In genomic region chr4:2142630-2143427, GRCh38 we compare ENCODE assay signal across 16 cellular contexts.
A peak's percentile ranks its signal among the peaks of the same experiment; 100 is the strongest.
DNase-seq lines count a peak whose midpoint lies in the region; ATAC-seq, FAIRE-seq and TF ChIP-seq lines count a peak whose summit lies in the region.
"Had no signal": no experiment of that assay in that cellular context is flagged by ENCODE, and none has a peak within 500 bp of the region (broad histone marks: within the 10 kb centered on the region; RNA-seq: fewer than 3 reads in every experiment).

No MANE protein-coding gene starts in this region.

- peak overlapping the region; percentile 13 for H3K4me3 Mint-ChIP-seq in T-helper 2 cell treated with Interferon-gamma antibody and Interleukin-4, amounts not matched to agents 5 μg/mL and 100 μg/mL, for 36 hours
- peak overlapping the region; percentile 38 for H3K4me3 Mint-ChIP-seq in activated naive CD8-positive, alpha-beta T cell treated with anti-CD3 and anti-CD28 coated beads for 36 hours
- H3K4me3 Mint-ChIP-seq: stimulated activated naive B cell treated with anti-CD40 and anti-IgM and Interleukin-4, amounts not matched to agents 10 μg/mL and 1 μg/mL and 100 μg/mL, for 72 hours had no signal

- no peak overlapping the region for H3K27ac Mint-ChIP-seq in T-helper 2 cell treated with Interferon-gamma antibody and Interleukin-4, amounts not matched to agents 5 μg/mL and 100 μg/mL, for 36 hours
- peak overlapping the region; percentile 78 for H3K27ac Mint-ChIP-seq in activated naive CD8-positive, alpha-beta T cell treated with anti-CD3 and anti-CD28 coated beads for 36 hours
- H3K27ac Mint-ChIP-seq: stimulated activated naive B cell treated with anti-CD40 and anti-IgM and Interleukin-4, amounts not matched to agents 10 μg/mL and 1 μg/mL and 100 μg/mL, for 72 hours had no signal

- no peak overlapping the region for H3K4me3 ChIP-seq in suprapubic skin
- H3K4me3 ChIP-seq: ovary had no signal

- H3K27me3 Mint-ChIP-seq in T-helper 2 cell treated with Interferon-gamma antibody and Interleukin-4, amounts not matched to agents 5 μg/mL and 100 μg/mL, for 36 hours (ENCODE audit: low read depth), result peaks cover 3% of the 10 kb centered on the region
- no peaks in the 10 kb centered on the region for H3K27me3 Mint-ChIP-seq in activated naive CD8-positive, alpha-beta T cell treated with anti-CD3 and anti-CD28 coated beads for 36 hours

- H3K9me3 ChIP-seq in suprapubic skin, result no peaks in the 10 kb centered on the region
- H3K9me3 ChIP-seq: ovary, SK-N-SH had no signal

- no peak for ATAC-seq in GM19467 (IDR thresholded peaks at IDR 0.05; ENCODE audit: unreplicated experiment)
- ATAC-seq: stimulated activated naive B cell treated with anti-CD40 and anti-IgM and Interleukin-4, amounts not matched to agents 10 μg/mL and 1 μg/mL and 100 μg/mL, for 72 hours had no signal

- no peaks in the 10 kb centered on the region for H3K4me1 ChIP-seq in suprapubic skin

- peaks cover 20% of the 10 kb centered on the region for H3K4me1 Mint-ChIP-seq in T-helper 2 cell treated with Interferon-gamma antibody and Interleukin-4, amounts not matched to agents 5 μg/mL and 100 μg/mL, for 36 hours (ENCODE audit: low read depth)
- H3K4me1 Mint-ChIP-seq in activated naive CD8-positive, alpha-beta T cell treated with anti-CD3 and anti-CD28 coated beads for 36 hours, result peaks cover 29% of the 10 kb centered on the region

- no peaks in the 10 kb centered on the region for H3K27me3 ChIP-seq in suprapubic skin
- H3K27me3 ChIP-seq: ovary had no signal

- 66% methylated on average over 7 of the region's 7 CpGs for WGBS in suprapubic skin

- no peak for TF ChIP-seq CTCF in suprapubic skin (IDR thresholded peaks at IDR 0.05)

- TF ChIP-seq POLR2A in suprapubic skin (IDR thresholded peaks at IDR 0.05), result no peak

- no peaks in the 10 kb centered on the region for H3K36me3 ChIP-seq in suprapubic skin
- H3K36me3 ChIP-seq: ovary had no signal

- FAIRE-seq in frontal cortex (lab: Jason Lieb, UNC), result peak; percentile 60

- TF ChIP-seq EP300 in suprapubic skin (IDR thresholded peaks at IDR 0.05), result no peak

- peak overlapping the region; percentile 22 for H3K27ac ChIP-seq in suprapubic skin
- H3K27ac ChIP-seq: ovary had no signal

- no peaks in the 10 kb centered on the region for H3K9me3 Mint-ChIP-seq in T-helper 2 cell treated with Interferon-gamma antibody and Interleukin-4, amounts not matched to agents 5 μg/mL and 100 μg/mL, for 36 hours
- H3K9me3 Mint-ChIP-seq in activated naive CD8-positive, alpha-beta T cell treated with anti-CD3 and anti-CD28 coated beads for 36 hours, result no peaks in the 10 kb centered on the region
- H3K9me3 Mint-ChIP-seq: stimulated activated naive B cell treated with anti-CD40 and anti-IgM and Interleukin-4, amounts not matched to agents 10 μg/mL and 1 μg/mL and 100 μg/mL, for 72 hours had no signal

- peaks cover 4% of the 10 kb centered on the region for H3K36me3 Mint-ChIP-seq in T-helper 2 cell treated with Interferon-gamma antibody and Interleukin-4, amounts not matched to agents 5 μg/mL and 100 μg/mL, for 36 hours (ENCODE audit: low read depth)
- peaks cover 1% of the 10 kb centered on the region for H3K36me3 Mint-ChIP-seq in activated naive CD8-positive, alpha-beta T cell treated with anti-CD3 and anti-CD28 coated beads for 36 hours
- H3K36me3 Mint-ChIP-seq: stimulated activated naive B cell treated with anti-CD40 and anti-IgM and Interleukin-4, amounts not matched to agents 10 μg/mL and 1 μg/mL and 100 μg/mL, for 72 hours had no signal

- no peak for DNase-seq in T-helper 2 cell treated with Interferon-gamma antibody and Interleukin-4, amounts not matched to agents 5 μg/mL and 100 μg/mL, for 36 hours (ENCODE audit: low spot score)
- DNase-seq in T-helper 2 cell (no peak), frontal cortex (ENCODE audit: low spot score in 2 of 2) (no peak), suprapubic skin (ENCODE audit: low spot score in 2 of 2) (no peak), SK-N-DZ (ENCODE audit: low spot score) (no peak), SIG-M5 treated with dmso at 0.1 percent for 504 hours (lab: John Stamatoyannopoulos, UW; ENCODE audit: unreplicated experiment) (no peak)
- DNase-seq in activated naive CD8-positive, alpha-beta T cell treated with anti-CD3 and anti-CD28 coated beads for 36 hours, result no peak
- DNase-seq: activated CD4-positive, alpha-beta T cell treated with anti-CD3 and anti-CD28 coated beads for 4 hours; activated effector memory CD4-positive, alpha-beta T cell treated with anti-CD3 and anti-CD28 coated beads, Interleukin-2, amount 50 U/mL, for 16 hours; glutamatergic neuron; NCI-H82; ovary; SK-N-SH; stimulated activated CD4-positive, alpha-beta T cell treated with anti-CD3 and anti-CD28 coated beads, Interleukin-2, amount 100 ng/mL, for 24 hours; stimulated activated naive B cell treated with anti-CD40 and anti-IgM and Interleukin-4, amounts not matched to agents 10 μg/mL and 1 μg/mL and 100 μg/mL, for 72 hours had no signal
